Comparison of ENCODE assay signal across 8 cellular contexts in the genomic region with DNA sequence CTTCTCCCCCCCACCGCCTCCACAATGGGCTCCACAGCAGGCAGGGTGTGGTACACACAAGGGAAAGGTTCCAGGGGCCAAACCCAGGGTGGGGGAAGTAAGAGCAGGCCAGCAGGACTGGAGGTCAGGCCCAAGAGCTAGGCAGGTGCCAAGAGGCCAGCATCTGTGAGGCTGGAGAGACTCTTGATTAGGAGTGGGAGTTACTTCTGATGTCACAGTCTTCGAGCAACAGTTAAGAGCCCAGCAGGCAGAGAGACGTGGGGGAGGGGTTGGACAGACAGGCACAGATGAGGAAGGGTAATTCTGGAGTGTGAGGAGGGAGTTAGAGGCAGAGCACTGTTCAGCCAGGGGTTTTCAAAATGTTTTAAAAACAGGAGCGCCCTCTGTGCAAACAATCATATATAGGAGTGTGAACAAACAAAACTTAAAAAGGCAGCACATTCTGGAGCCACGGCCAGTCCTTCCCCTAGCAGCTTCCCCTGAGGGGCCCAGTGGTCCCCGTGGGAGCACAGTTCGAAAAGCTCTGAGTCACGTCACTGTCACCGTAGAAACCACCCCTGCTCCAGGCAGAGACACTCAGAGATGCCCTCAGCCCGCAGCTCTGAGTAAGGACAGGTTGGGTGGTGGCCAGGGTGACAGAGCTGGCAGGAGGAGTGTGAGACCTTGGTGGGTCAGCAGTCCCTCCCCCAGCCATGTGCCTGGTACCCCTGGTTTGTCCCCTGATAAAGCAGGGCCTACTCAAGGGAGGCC. TPM values are rescaled to one million over a fixed set of nuclear protein-coding genes. Genes with fewer than 3 reads are reported as not detected.
A peak's percentile ranks its signal among the peaks of the same experiment; 100 is the strongest.
DNase-seq lines count a peak whose midpoint lies in the region; ATAC-seq and TF ChIP-seq lines count a peak whose summit lies in the region.

No MANE protein-coding gene starts in this region.

- no peak for TF ChIP-seq CTCF in Panc1 (IDR thresholded peaks at IDR 0.05)
- TF ChIP-seq CTCF in dorsolateral prefrontal cortex (IDR thresholded peaks at IDR 0.05 in 54 of 56, conservative IDR thresholded peaks at IDR 0.05 in 2 of 56; ENCODE audit: low read depth in 1 of 56, partially characterized antibody in 56 of 56): peak in 2 of 56 donors; percentile 10 to 14
- no peak for TF ChIP-seq CTCF in vagina (IDR thresholded peaks at IDR 0.05)

- peaks cover 13% of the 10 kb centered on the region for H3K4me1 ChIP-seq in Panc1 (ENCODE audit: control insufficient read depth, insufficient read depth, low read length)
- peaks cover 20% of the 10 kb centered on the region for H3K4me1 ChIP-seq in muscle layer of colon (ENCODE audit: insufficient read depth, low read length)
- peaks cover 31% of the 10 kb centered on the region for H3K4me1 ChIP-seq in vagina

- no peak overlapping the region for H3K9ac ChIP-seq in muscle layer of colon (ENCODE audit: low read length)

- no peaks in the 10 kb centered on the region for H3K36me3 ChIP-seq in Panc1 (ENCODE audit: control insufficient read depth, insufficient read depth, low read length)
- H3K36me3 ChIP-seq in muscle layer of colon (ENCODE audit: insufficient read depth, low read length): peaks cover 9% of the 10 kb centered on the region
- no peaks in the 10 kb centered on the region for H3K36me3 ChIP-seq in vagina

- DNase-seq in GM03348 (ENCODE audit: low spot score) (peak; percentile 74), Panc1 (ENCODE audit: low read depth, low spot score) (no peak), dorsolateral prefrontal cortex (peak in 1 of 10 donors; percentile 46), vagina (ENCODE audit: extremely low spot score in 2 of 2) (no peak), HEK293T (ENCODE audit: extremely low spot score) (no peak), HPDE6-E6E7 (ENCODE audit: extremely low spot score) (no peak)

- ATAC-seq in HG03196 (IDR thresholded peaks at IDR 0.05; ENCODE audit: unreplicated experiment) (peak; percentile 50), Panc1 (peak; percentile 58)

- H3K27me3 ChIP-seq in Panc1 (ENCODE audit: control insufficient read depth, insufficient read depth, low read length) (no peaks in the 10 kb centered on the region), dorsolateral prefrontal cortex (no peaks in the 10 kb centered on the region), muscle layer of colon (ENCODE audit: control insufficient read depth in 1 of 2, insufficient read depth in 2 of 2, low read length in 2 of 2) (no peaks in the 10 kb centered on the region), vagina (no peaks in the 10 kb centered on the region)

- H3K9me3 ChIP-seq in Panc1 (ENCODE audit: control insufficient read depth, insufficient read depth, low read depth, low read length) (no peaks in the 10 kb centered on the region), muscle layer of colon (ENCODE audit: low read length) (no peaks in the 10 kb centered on the region), vagina (no peaks in the 10 kb centered on the region)

- H3K27ac ChIP-seq in Panc1 (ENCODE audit: low read length): peak overlapping the region; percentile 44
- peak overlapping the region in 51 of 59 donors; percentile 3 to 87 (median 66) for H3K27ac ChIP-seq in dorsolateral prefrontal cortex
- H3K27ac ChIP-seq in muscle layer of colon (ENCODE audit: low read depth, low read length): peak overlapping the region; percentile 47
- peak overlapping the region; percentile 93 for H3K27ac ChIP-seq in vagina

- CTCF ChIA-PET in Panc1 (lab: Charles Lee): interaction anchor here (1.5 to 7.8 kb wide), 2 partner anchors 54 to 197 kb away, joined by 6 to 151 read pairs; no protein-coding TSS in a partner anchor
- CTCF ChIA-PET in HEK293T (lab: Yijun Ruan, JAX): interaction anchor here (0.6 to 8.9 kb wide), 4 partner anchors 54 to 570 kb away, joined by 3 to 94 read pairs (median 12); no protein-coding TSS in a partner anchor

- TSS peak; percentile 93 for BruUV-seq in Panc1 (replicated peaks; lab: Mats Ljungman, UMichigan)

- POLR2A ChIA-PET in Panc1 (lab: Charles Lee): no interaction called here
- POLR2A ChIA-PET in HEK293T (lab: Yijun Ruan, JAX): interaction anchor here (1.9 kb wide), 1 partner anchor 55 kb away, joined by 7 read pairs; a partner anchor contains a TSS

- TF ChIP-seq POLR2A in vagina (IDR thresholded peaks at IDR 0.05): no peak

- in situ Hi-C loops in Panc1 (cut with HindIII; ENCODE audit: low pct_unique_long_range_greater_than_20kb, low sequenced_read_pairs): no loop called here

- intact Hi-C loops in Panc1 (cut with micrococcal nuclease; ENCODE audit: unreplicated experiment): no loop called here
- intact Hi-C loops in dorsolateral prefrontal cortex (cut with DNase I): no loop called here
- intact Hi-C loops in vagina (cut with DNase I): loop anchor here (5.0 kb wide), 2 partner anchors 57 to 102 kb away; no protein-coding TSS in a partner anchor

- no peak overlapping the region for H3K4me3 ChIP-seq in Panc1 (ENCODE audit: low read depth in 2 of 2, low read length in 2 of 2)
- no peak overlapping the region for H3K4me3 ChIP-seq in dorsolateral prefrontal cortex
- no peak overlapping the region for H3K4me3 ChIP-seq in muscle layer of colon (ENCODE audit: low read depth in 1 of 2, low read length in 2 of 2)
- no peak overlapping the region for H3K4me3 ChIP-seq in vagina

TF ChIP-seq in HEK293T, 16 proteins besides CTCF, POLR2A, EP300 and RAD21:
- TF ChIP-seq CTBP1 (IDR thresholded peaks at IDR 0.05; ENCODE audit: borderline replicate concordance): no peak
- no peak for TF ChIP-seq ELF4 (IDR thresholded peaks at IDR 0.05)
- TF ChIP-seq TARDBP (IDR thresholded peaks at IDR 0.05): no peak
- no peak for TF ChIP-seq FOXA1 (IDR thresholded peaks at IDR 0.05)
- TF ChIP-seq ZNF384 (IDR thresholded peaks at IDR 0.05): no peak
- TF ChIP-seq, protein P1, sequence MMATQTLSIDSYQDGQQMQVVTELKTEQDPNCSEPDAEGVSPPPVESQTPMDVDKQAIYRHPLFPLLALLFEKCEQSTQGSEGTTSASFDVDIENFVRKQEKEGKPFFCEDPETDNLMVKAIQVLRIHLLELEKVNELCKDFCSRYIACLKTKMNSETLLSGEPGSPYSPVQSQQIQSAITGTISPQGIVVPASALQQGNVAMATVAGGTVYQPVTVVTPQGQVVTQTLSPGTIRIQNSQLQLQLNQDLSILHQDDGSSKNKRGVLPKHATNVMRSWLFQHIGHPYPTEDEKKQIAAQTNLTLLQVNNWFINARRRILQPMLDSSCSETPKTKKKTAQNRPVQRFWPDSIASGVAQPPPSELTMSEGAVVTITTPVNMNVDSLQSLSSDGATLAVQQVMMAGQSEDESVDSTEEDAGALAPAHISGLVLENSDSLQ (IDR thresholded peaks at IDR 0.05): no peak
- no peak for TF ChIP-seq HDGF (IDR thresholded peaks at IDR 0.05; ENCODE audit: borderline replicate concordance)
- TF ChIP-seq FOXM1 (IDR thresholded peaks at IDR 0.05; ENCODE audit: borderline replicate concordance): no peak
- TF ChIP-seq SUZ12 (IDR thresholded peaks at IDR 0.05): no peak
- no peak for TF ChIP-seq FOXK2 (IDR thresholded peaks at IDR 0.05)
- no peak for TF ChIP-seq NFRKB (IDR thresholded peaks at IDR 0.05)
- TF ChIP-seq SP1 (IDR thresholded peaks at IDR 0.05): no peak
- TF ChIP-seq LEF1 (IDR thresholded peaks at IDR 0.05; ENCODE audit: borderline replicate concordance): no peak
- TF ChIP-seq ARNT (IDR thresholded peaks at IDR 0.05): no peak
- no peak for TF ChIP-seq BHLHE40 (IDR thresholded peaks at IDR 0.05; ENCODE audit: borderline replicate concordance)
- no peak for TF ChIP-seq L3MBTL2 (conservative IDR thresholded peaks at IDR 0.05)

RNA-seq across cellular contexts. Expression of a gene that starts 55.6 kb away (rescaled TPM):
- total RNA-seq in Panc1 (2021; ENCODE audit: unreplicated experiment) (31.3 TPM), dorsolateral prefrontal cortex (10 to 100 TPM; 16.2 to 58.9 (median 38.4) TPM), vagina (10.6 TPM)
- polyA plus RNA-seq in Panc1 (2012; ENCODE audit: insufficient read length): 40.2 TPM
